Comparison of ENCODE assay signal across 1 cellular context in the genomic region with DNA sequence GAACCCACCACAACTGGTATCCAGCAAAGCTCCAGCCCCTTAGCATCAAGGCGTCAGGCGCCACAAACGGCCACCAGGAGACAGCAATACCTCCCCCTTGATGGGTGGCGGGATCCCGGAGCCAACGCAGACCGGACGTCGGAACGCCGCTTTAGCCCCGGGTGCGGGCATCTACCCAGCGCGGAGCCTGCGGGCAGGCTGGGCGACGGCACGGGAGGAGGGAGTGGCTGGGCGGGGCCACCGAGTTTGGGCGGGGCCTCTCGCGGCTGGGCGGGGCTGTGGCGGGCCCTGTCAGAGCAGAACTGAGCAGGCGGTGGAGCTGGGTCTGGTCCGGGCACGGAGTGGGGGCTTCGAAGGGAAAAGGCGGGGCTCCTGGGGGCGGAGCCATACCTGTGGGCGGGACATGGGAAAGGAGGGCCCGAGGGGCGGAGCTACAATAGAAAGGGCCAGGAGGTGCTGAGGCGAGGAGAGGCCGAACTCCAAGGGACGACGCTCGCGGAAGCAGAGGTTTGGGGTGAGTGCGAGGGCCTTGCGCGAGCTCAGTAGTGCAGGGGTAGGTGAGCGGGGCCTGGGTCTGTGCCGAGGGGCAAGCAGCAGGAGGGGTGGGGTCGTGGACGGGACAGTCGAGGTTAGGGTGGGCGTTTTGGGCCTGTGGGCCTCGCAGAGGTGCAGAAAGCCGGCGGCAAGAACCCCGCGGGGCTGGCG.
TF ChIP-seq lines count a peak whose summit lies in the region.

No MANE protein-coding gene starts in this region.

TF ChIP-seq in IMR-90, 13 proteins besides CTCF, POLR2A, EP300 and RAD21:
- TF ChIP-seq BHLHE40 (IDR thresholded peaks at IDR 0.05; ENCODE audit: low read depth, low read length), result peak; percentile 60
- TF ChIP-seq RCOR1 (IDR thresholded peaks at IDR 0.05; ENCODE audit: insufficient replicate concordance, low read length), result no peak
- 0 out of 2 replicates have a peak, but pooled peaks have one; percentile 12 for TF ChIP-seq MAZ (IDR thresholded peaks at IDR 0.05; ENCODE audit: borderline replicate concordance, low read depth, low read length)
- TF ChIP-seq SMC3 (IDR thresholded peaks at IDR 0.05; ENCODE audit: low read depth, low read length), result peak; percentile 23; the same call in 1 of the 2 replicates
